ENCODE assay signal across 8 cellular contexts in genomic region chr1:5990913-5991783, GRCh38. TPM values are rescaled to one million over a fixed set of nuclear protein-coding genes. Genes with fewer than 3 reads are reported as not detected.
DNase-seq lines count a peak whose midpoint lies in the region; ATAC-seq, FAIRE-seq and TF ChIP-seq lines count a peak whose summit lies in the region.

No MANE protein-coding gene starts in this region.

- ATAC-seq in GM18519 (IDR thresholded peaks at IDR 0.05; ENCODE audit: low FRiP score, unreplicated experiment), result no peak
- ATAC-seq in HG02884 (IDR thresholded peaks at IDR 0.05; ENCODE audit: unreplicated experiment), result no peak

- POLR2A ChIA-PET in RWPE1 (lab: Yijun Ruan, JAX; ENCODE audit: low non-redundant PET), result interaction anchor here (0.5 kb wide), 1 partner anchor 35 kb away, joined by 3 read pairs; no protein-coding TSS in a partner anchor

- CTCF ChIA-PET in RWPE1 (lab: Yijun Ruan, JAX), result interaction anchor here (1.0 kb wide), 1 partner anchor 18 kb away, joined by 4 read pairs; no protein-coding TSS in a partner anchor

- no peaks in the 10 kb centered on the region for H3K27me3 ChIP-seq in brain microvascular endothelial cell (replicated peaks)

- peak overlapping the region; percentile 67 for H3K4me3 ChIP-seq in brain microvascular endothelial cell (ENCODE audit: low read depth, low read length)

- TF ChIP-seq CTCF in RWPE1 (conservative IDR thresholded peaks at IDR 0.05; ENCODE audit: low read depth) (no peak), brain microvascular endothelial cell (IDR thresholded peaks at IDR 0.05; ENCODE audit: low read depth, low read length, missing control alignments) (no peak)

- H3K27ac ChIP-seq in RWPE1 (peak overlapping the region; percentile 85), brain microvascular endothelial cell (no peak overlapping the region)

- DNase-seq in GM18507 (ENCODE audit: extremely low spot score, insufficient read length, low read depth), result no peak
- DNase-seq in RWPE1 (ENCODE audit: low spot score), result peak; percentile 33
- peak; percentile 27 for DNase-seq in brain microvascular endothelial cell
- DNase-seq in iPS-NIHi7 (ENCODE audit: extremely low spot score), result peak; percentile 76
- DNase-seq in stimulated activated CD4-positive, alpha-beta T cell treated with anti-CD3 and anti-CD28 coated beads, Interleukin-12 subunit alpha, Interleukin-12 subunit beta, amount 100 ng/mL, for 4 hours, result peak; percentile 39
- no peak for DNase-seq in occipital lobe (lab: John Stamatoyannopoulos, UW)

- H3K36me3 ChIP-seq in brain microvascular endothelial cell (replicated peaks), result no peaks in the 10 kb centered on the region

- in situ Hi-C loops in brain microvascular endothelial cell (cut with HindIII; ENCODE audit: low pct_ligation_motif_present, low sequenced_read_pairs), result no loop called here

- FAIRE-seq in GM18507 (lab: Jason Lieb, UNC), result peak; percentile 67

RNA-seq across cellular contexts. Expression of gene NPHP4, which starts 1.1 kb away (rescaled TPM):
- 8.6 TPM for total RNA-seq in occipital lobe

RNA-seq across cellular contexts. Expression of gene KCNAB2, which starts 54.5 kb away (rescaled TPM):
- total RNA-seq in occipital lobe, result 5.1 TPM

Comparison
In these comparisons a context has a peak if more than half of its experiments do, and no peak if none do; other contexts are left out.
1. DNase-seq: peak in RWPE1 (single experiment), brain microvascular endothelial cell (single experiment), iPS-NIHi7 (single experiment) and stimulated activated CD4-positive, alpha-beta T cell treated with anti-CD3 and anti-CD28 coated beads, Interleukin-12 subunit alpha, Interleukin-12 subunit beta, amount 100 ng/mL, for 4 hours (single experiment); none in GM18507 (single experiment) and occipital lobe (single experiment).